Comparison of ENCODE assay signal across 11 cellular contexts in genomic region chr11:125901872-125902271, GRCh38. TPM values are rescaled to one million over a fixed set of nuclear protein-coding genes. Genes with fewer than 3 reads are reported as not detected.
DNase-seq lines count a peak whose midpoint lies in the region; ATAC-seq and TF ChIP-seq lines count a peak whose summit lies in the region.
"Had no signal": no experiment of that assay in that cellular context is flagged by ENCODE, and none has a peak within 500 bp of the region (broad histone marks: within the 10 kb centered on the region; RNA-seq: fewer than 3 reads in every experiment).

No MANE protein-coding gene starts in this region.

- no peak for TF ChIP-seq EP300 in esophagus muscularis mucosa (IDR thresholded peaks at IDR 0.05)

- H3K4ac ChIP-seq in mesenchymal stem cell (ENCODE audit: low read depth in 1 of 2, low read length in 2 of 2), result no peak overlapping the region

- H3K9me3 ChIP-seq in SK-N-MC (ENCODE audit: low read depth, low read length) (no peaks in the 10 kb centered on the region), esophagus muscularis mucosa (no peaks in the 10 kb centered on the region), skeletal muscle tissue (ENCODE audit: control insufficient read depth in 3 of 3, low read length in 3 of 3) (no peaks in the 10 kb centered on the region), mesenchymal stem cell (ENCODE audit: control insufficient read depth, low read length) (no peaks in the 10 kb centered on the region)

- H4K91ac ChIP-seq in mesenchymal stem cell (ENCODE audit: low read length), result no peak overlapping the region

- no peak overlapping the region for H2AK5ac ChIP-seq in mesenchymal stem cell (ENCODE audit: low read length, severe bottlenecking)

- H3K14ac ChIP-seq in mesenchymal stem cell (ENCODE audit: low read length in 2 of 2), result no peak overlapping the region

- POLR2A ChIA-PET in activated CD4-positive, alpha-beta T cell treated with anti-CD3 and anti-CD28 coated beads, Interleukin-2, amount 10 ng/mL, durations not matched to agents 7 days and 5 days (lab: Charles Lee), result no interaction called here

- peaks cover 40% of the 10 kb centered on the region for H3K36me3 Mint-ChIP-seq in activated CD4-positive, alpha-beta T cell treated with anti-CD3 and anti-CD28 coated beads, Interleukin-2, amount 10 ng/mL, durations not matched to agents 7 days and 5 days (ENCODE audit: low read depth)

- no peaks in the 10 kb centered on the region for H3K9me3 Mint-ChIP-seq in activated CD4-positive, alpha-beta T cell treated with anti-CD3 and anti-CD28 coated beads, Interleukin-2, amount 10 ng/mL, durations not matched to agents 7 days and 5 days

- no peak overlapping the region for H2BK12ac ChIP-seq in mesenchymal stem cell (ENCODE audit: low read length in 2 of 2)

- TF ChIP-seq CTCF in esophagus muscularis mucosa (IDR thresholded peaks at IDR 0.05), result no peak

- no peak overlapping the region for H3K9ac ChIP-seq in SK-N-MC (ENCODE audit: insufficient read length)
- no peak overlapping the region for H3K9ac ChIP-seq in skeletal muscle tissue (ENCODE audit: low read depth in 1 of 3, low read length in 3 of 3)
- no peak overlapping the region for H3K9ac ChIP-seq in mesenchymal stem cell (ENCODE audit: low read length)

- H2BK5ac ChIP-seq in mesenchymal stem cell (ENCODE audit: low read depth, low read length, poor library complexity, severe bottlenecking), result no peak overlapping the region

- no peak for TF ChIP-seq POLR2A in esophagus muscularis mucosa (IDR thresholded peaks at IDR 0.05; ENCODE audit: low read depth)

- H3K4me3 ChIP-seq in SK-N-MC, result peak overlapping the region; percentile 100
- peak overlapping the region; percentile 60 to 70 (median 65) for H3K4me3 ChIP-seq in esophagus muscularis mucosa
- H3K4me3 ChIP-seq in skeletal muscle tissue (ENCODE audit: low read length in 3 of 3), result peak overlapping the region in 2 of 3 donors; percentile 21 to 23
- peak overlapping the region in 1 of 2 experiments; percentile 82 for H3K4me3 ChIP-seq in mesenchymal stem cell (ENCODE audit: insufficient read depth in 1 of 2, low read depth in 1 of 2, low read length in 2 of 2)

- H3K4me3 Mint-ChIP-seq in activated CD4-positive, alpha-beta T cell treated with anti-CD3 and anti-CD28 coated beads, Interleukin-2, amount 10 ng/mL, durations not matched to agents 7 days and 5 days, result peak overlapping the region; percentile 93

- WGBS in esophagus muscularis mucosa, result 86% methylated on average over 6 of the region's 6 CpGs
- WGBS in mesenchymal stem cell, result 73% methylated on average over 3 of the region's 6 CpGs

- no peak overlapping the region for H3K23ac ChIP-seq in mesenchymal stem cell (ENCODE audit: low read length in 2 of 2)

- CTCF ChIA-PET in activated CD4-positive, alpha-beta T cell treated with anti-CD3 and anti-CD28 coated beads, Interleukin-2, amount 10 ng/mL, durations not matched to agents 7 days and 5 days (lab: Charles Lee), result interaction anchor here (1.8 kb wide), 1 partner anchor 14 kb away, joined by 9 read pairs; the partner anchor contains the start of gene HYLS1

- H3K36me3 ChIP-seq in SK-N-MC (ENCODE audit: insufficient read depth, low read length) (peaks cover 10% of the 10 kb centered on the region), esophagus muscularis mucosa (peaks cover 0 to 16% (median 14%) of the 10 kb centered on the region in 4 donors), skeletal muscle tissue (ENCODE audit: control insufficient read depth in 3 of 3, insufficient read depth in 3 of 3, low read length in 3 of 3) (peaks cover 6 to 11% (median 7%) of the 10 kb centered on the region in 3 donors), mesenchymal stem cell (ENCODE audit: control insufficient read depth in 1 of 2, insufficient read depth in 2 of 2, low read depth in 1 of 2, low read length in 2 of 2) (peaks cover 6 to 24% of the 10 kb centered on the region in 2 experiments)

- H2BK120ac ChIP-seq in mesenchymal stem cell (ENCODE audit: low read depth, low read length), result no peak overlapping the region

- H3K27me3 ChIP-seq in esophagus muscularis mucosa (peaks cover 0 to 34% (median 17%) of the 10 kb centered on the region in 4 donors), skeletal muscle tissue (ENCODE audit: control insufficient read depth in 3 of 3, insufficient read depth in 3 of 3, low read length in 3 of 3) (peaks cover 8 to 19% (median 18%) of the 10 kb centered on the region in 3 donors), mesenchymal stem cell (ENCODE audit: control insufficient read depth in 1 of 2, insufficient read depth in 1 of 2, low read length in 2 of 2) (peaks cover 28% of the 10 kb centered on the region in 2 experiments)

- H3K4me2 ChIP-seq in mesenchymal stem cell (ENCODE audit: low read length, poor library complexity, severe bottlenecking), result no peak overlapping the region

- no peak for DNase-seq in activated CD4-positive, alpha-beta T cell treated with anti-CD3 and anti-CD28 coated beads, Interleukin-2, amount 10 ng/mL, durations not matched to agents 7 days and 5 days
- no peak for DNase-seq in activated CD4-positive, alpha-beta T cell treated with anti-CD3 and anti-CD28 coated beads for 48 hours
- DNase-seq in SK-N-MC (ENCODE audit: low read depth, low spot score) (no peak), esophagus muscularis mucosa (ENCODE audit: extremely low spot score) (no peak), mesenchymal stem cell (no peak)
- DNase-seq: activated CD8-positive, alpha-beta memory T cell treated with anti-CD3 and anti-CD28 coated beads, Interleukin-2, amount 50 U/mL, for 4 hours; SHP77 treated with DMSO at 0.1 percent for 48 hours; stimulated activated naive CD4-positive, alpha-beta T cell treated with Interleukin-2 at 50 U/mL for 16 hours had no signal

- H2BK15ac ChIP-seq in mesenchymal stem cell (ENCODE audit: low read depth, poor library complexity, severe bottlenecking), result no peak overlapping the region

- no peak overlapping the region for H3K27ac ChIP-seq in SK-N-MC
- H3K27ac ChIP-seq in esophagus muscularis mucosa (replicated peaks in 1 of 4), result no peak overlapping the region
- no peak overlapping the region for H3K27ac ChIP-seq in skeletal muscle tissue (ENCODE audit: low read depth, low read length)
- H3K27ac ChIP-seq in mesenchymal stem cell (ENCODE audit: low read length, poor library complexity, severe bottlenecking), result no peak overlapping the region

- H3K79me1 ChIP-seq in mesenchymal stem cell (replicated peaks; ENCODE audit: low read length, poor library complexity, severe bottlenecking), result peaks cover 21% of the 10 kb centered on the region

- no peak overlapping the region for H3K27ac Mint-ChIP-seq in activated CD4-positive, alpha-beta T cell treated with anti-CD3 and anti-CD28 coated beads, Interleukin-2, amount 10 ng/mL, durations not matched to agents 7 days and 5 days

- H3K4me1 ChIP-seq in esophagus muscularis mucosa (peaks cover 17 to 29% (median 27%) of the 10 kb centered on the region in 4 donors), skeletal muscle tissue (ENCODE audit: control insufficient read depth in 3 of 3, insufficient read depth in 3 of 3, low read length in 3 of 3) (peaks cover 13 to 16% (median 16%) of the 10 kb centered on the region in 3 donors), mesenchymal stem cell (ENCODE audit: control insufficient read depth, insufficient read depth, low read depth, low read length) (peaks cover 11% of the 10 kb centered on the region)

- H4K8ac ChIP-seq in mesenchymal stem cell (ENCODE audit: low read length), result no peak overlapping the region

- no peak for ATAC-seq in HG02759 (IDR thresholded peaks at IDR 0.05; ENCODE audit: unreplicated experiment)
- no peak for ATAC-seq in HG03520 (IDR thresholded peaks at IDR 0.05; ENCODE audit: unreplicated experiment)

- intact Hi-C loops in esophagus muscularis mucosa (cut with DNase I), result no loop called here

- H3K4me1 Mint-ChIP-seq in activated CD4-positive, alpha-beta T cell treated with anti-CD3 and anti-CD28 coated beads, Interleukin-2, amount 10 ng/mL, durations not matched to agents 7 days and 5 days, result peaks cover 40% of the 10 kb centered on the region

- H2AFZ ChIP-seq in mesenchymal stem cell (ENCODE audit: low read depth, low read length), result no peak overlapping the region

- H3K27me3 Mint-ChIP-seq in activated CD4-positive, alpha-beta T cell treated with anti-CD3 and anti-CD28 coated beads, Interleukin-2, amount 10 ng/mL, durations not matched to agents 7 days and 5 days, result peaks cover 22% of the 10 kb centered on the region

- H3K18ac ChIP-seq in mesenchymal stem cell (ENCODE audit: low read depth in 1 of 2, low read length in 2 of 2), result no peak overlapping the region

RNA-seq across cellular contexts. Expression of gene PUS3, which starts 1.1 kb away (rescaled TPM):
- 10 to 100 TPM in 1 of 2 experiments, 1 to 10 TPM in 1; 8.9 to 12.1 TPM for total RNA-seq in activated CD4-positive, alpha-beta T cell treated with anti-CD3 and anti-CD28 coated beads, Interleukin-2, amount 10 ng/mL, durations not matched to agents 7 days and 5 days
- total RNA-seq in esophagus muscularis mucosa, result 10 to 100 TPM in 1 of 4 donors, 1 to 10 TPM in 3; 7.1 to 20.2 (median 8.5) TPM
- total RNA-seq in skeletal muscle tissue, result 8.4 TPM
- polyA plus RNA-seq in mesenchymal stem cell (2013, experiment 1 of 2), result 17.2 TPM
- 17.5 TPM for polyA plus RNA-seq in mesenchymal stem cell (2013, experiment 2 of 2)

RNA-seq across cellular contexts. Expression of gene DDX25, which starts 2.4 kb away (rescaled TPM):
- total RNA-seq in activated CD4-positive, alpha-beta T cell treated with anti-CD3 and anti-CD28 coated beads, Interleukin-2, amount 10 ng/mL, durations not matched to agents 7 days and 5 days, result under 1 TPM in 1 of 2 experiments, not detected in 1; 0.12 TPM
- under 1 TPM in 2 of 4 donors, not detected in 2; 0.06 to 0.17 TPM for total RNA-seq in esophagus muscularis mucosa
- under 0.01 TPM for total RNA-seq in skeletal muscle tissue
- polyA plus RNA-seq in mesenchymal stem cell (2013, experiment 1 of 2), result not detected
- polyA plus RNA-seq in mesenchymal stem cell (2013, experiment 2 of 2), result not detected

RNA-seq across cellular contexts. Expression of gene HYLS1, which starts 14.4 kb away (rescaled TPM):
- total RNA-seq in activated CD4-positive, alpha-beta T cell treated with anti-CD3 and anti-CD28 coated beads, Interleukin-2, amount 10 ng/mL, durations not matched to agents 7 days and 5 days, result 10 to 100 TPM; 17.4 to 21.2 TPM
- total RNA-seq in esophagus muscularis mucosa (1 to 10 TPM; 2.8 to 6.9 (median 4.7) TPM), skeletal muscle tissue (5.2 TPM)
- 3.3 TPM for polyA plus RNA-seq in mesenchymal stem cell (2013, experiment 1 of 2)
- 2.9 TPM for polyA plus RNA-seq in mesenchymal stem cell (2013, experiment 2 of 2)

RNA-seq across cellular contexts. Expression of gene VSIG10L2, which starts 44.0 kb away (rescaled TPM):
- not detected for total RNA-seq in activated CD4-positive, alpha-beta T cell treated with anti-CD3 and anti-CD28 coated beads, Interleukin-2, amount 10 ng/mL, durations not matched to agents 7 days and 5 days
- total RNA-seq in esophagus muscularis mucosa (under 1 TPM in 3 of 4 donors, not detected in 1; 0.33 to 0.57 (median 0.39) TPM), skeletal muscle tissue (not detected)
- not detected for polyA plus RNA-seq in mesenchymal stem cell (2013, experiment 1 of 2)
- not detected for polyA plus RNA-seq in mesenchymal stem cell (2013, experiment 2 of 2)
